In genomic region chr3:81301230-81301629, GRCh38 we compare ENCODE assay signal across 17 cellular contexts.
DNase-seq lines count a peak whose midpoint lies in the region; ATAC-seq, FAIRE-seq and TF ChIP-seq lines count a peak whose summit lies in the region.
"Had no signal": no experiment of that assay in that cellular context is flagged by ENCODE, and none has a peak within 500 bp of the region (broad histone marks: within the 10 kb centered on the region; RNA-seq: fewer than 3 reads in every experiment).

No MANE protein-coding gene starts in this region.

- peak overlapping the region; percentile 87 for H2BK12ac ChIP-seq in trophoblast cell (ENCODE audit: low read length)

- H3K27me3 ChIP-seq in HepG2 (ENCODE audit: control insufficient read depth in 1 of 2, insufficient read depth in 2 of 2, low read length in 2 of 2) (peaks cover 0 to 9% of the 10 kb centered on the region in 2 experiments; a peak in 1 of 5 replicates), right lobe of liver (no peaks in the 10 kb centered on the region), trophoblast cell (ENCODE audit: insufficient read depth, low read length) (no peaks in the 10 kb centered on the region)
- H3K27me3 ChIP-seq: BLaER1 had no signal

- H3K23ac ChIP-seq in trophoblast cell (ENCODE audit: low read length), result no peak overlapping the region

- TF ChIP-seq CTCF in HepG2 (CRISPR knock-in tag; IDR thresholded peaks at IDR 0.05) (no peak), right lobe of liver (IDR thresholded peaks at IDR 0.05) (no peak)

- no peak for TF ChIP-seq RAD21 in HepG2 (CRISPR knock-in tag; IDR thresholded peaks at IDR 0.05)

- H4K12ac ChIP-seq in trophoblast cell (ENCODE audit: low read depth, low read length), result no peak overlapping the region

- H3K4me1 ChIP-seq in HepG2 (ENCODE audit: insufficient read depth, low read length), result peaks cover 28% of the 10 kb centered on the region
- no peaks in the 10 kb centered on the region for H3K4me1 ChIP-seq in right lobe of liver
- H3K4me1 ChIP-seq in trophoblast cell (ENCODE audit: control insufficient read depth in 1 of 2, insufficient read depth in 2 of 2, low read length in 2 of 2), result peaks cover 4 to 10% of the 10 kb centered on the region in 2 experiments
- H3K4me1 ChIP-seq: A549, BLaER1 had no signal

- intact Hi-C loops in HepG2 (cut with micrococcal nuclease; ENCODE audit: unreplicated experiment), result loop anchor here (2.0 kb wide), 1 partner anchor 82 kb away; no protein-coding TSS in a partner anchor
- intact Hi-C loops in right lobe of liver (cut with DNase I), result no loop called here

- no peaks in the 10 kb centered on the region for H3K9me3 ChIP-seq in HepG2 (ENCODE audit: low read length)
- H3K9me3 ChIP-seq in right lobe of liver, result no peaks in the 10 kb centered on the region
- no peaks in the 10 kb centered on the region for H3K9me3 ChIP-seq in trophoblast cell (ENCODE audit: insufficient read depth, low read depth, low read length)
- H3K9me3 ChIP-seq: A549, BLaER1 had no signal

- no peak for FAIRE-seq in HepG2 (lab: Jason Lieb, UNC)
- FAIRE-seq: A549 had no signal

- no peaks in the 10 kb centered on the region for H4K20me1 ChIP-seq in HepG2 (ENCODE audit: insufficient read depth, low read length)
- H4K20me1 ChIP-seq: BLaER1 had no signal

- H3K79me2 ChIP-seq in HepG2 (ENCODE audit: insufficient read depth, low read length) (no peaks in the 10 kb centered on the region), trophoblast cell (ENCODE audit: control insufficient read depth, insufficient read depth, low read length, poor library complexity) (no peaks in the 10 kb centered on the region)

- H3K79me1 ChIP-seq in trophoblast cell (ENCODE audit: low read length), result peaks cover 5% of the 10 kb centered on the region

- H2AFZ ChIP-seq in HepG2 (ENCODE audit: low read length) (no peak overlapping the region), trophoblast cell (ENCODE audit: insufficient read depth, low read length, poor library complexity) (no peak overlapping the region)

- CTCF ChIA-PET in HepG2 (lab: Yijun Ruan, JAX; ENCODE audit: low intra/inter-chr PET ratio, low total read pairs), result interaction anchor here (1.7 to 2.0 kb wide), 2 partner anchors 38 to 189 kb away, joined by 3 to 5 read pairs; no protein-coding TSS in a partner anchor

- TF ChIP-seq POLR2A in HepG2 (IDR thresholded peaks at IDR 0.05; ENCODE audit: insufficient read depth in 1 of 2, low read depth in 2 of 2, low read length in 2 of 2) (no peak), right lobe of liver (IDR thresholded peaks at IDR 0.05) (no peak)

- no peak overlapping the region for H3K4ac ChIP-seq in trophoblast cell (ENCODE audit: low read depth, low read length)

- no peak overlapping the region for H4K91ac ChIP-seq in trophoblast cell (ENCODE audit: low read depth, low read length)

- no peak overlapping the region for H3K18ac ChIP-seq in trophoblast cell (ENCODE audit: low read length)

- DNase-seq in HepG2 (ENCODE audit: low spot score) (no peak), right lobe of liver (no peak), SK-N-DZ (ENCODE audit: low spot score) (peak; percentile 49), trophoblast cell (no peak), foreskin melanocyte (no peak), activated gamma-delta T cell (lab: John Stamatoyannopoulos, UW) (no peak), H4 (ENCODE audit: low spot score) (no peak)
- DNase-seq: CD4-positive, alpha-beta memory T cell; CD8-positive, alpha-beta memory T cell; DMS 273 treated with DMSO at 0.1 percent for 48 hours; DMS153; DMS79 had no signal

- POLR2A ChIA-PET in HepG2 (lab: Yijun Ruan, JAX), result interaction anchor here (1.1 to 2.2 kb wide), 3 partner anchors 39 to 460 kb away, joined by 3 to 18 read pairs (median 3); partner anchors contain the start of gene GBE1

- H3K27ac ChIP-seq in HepG2 (ENCODE audit: extremely low read length, insufficient read depth, low read length) (no peak overlapping the region), right lobe of liver (no peak overlapping the region), trophoblast cell (ENCODE audit: low read depth, low read length) (no peak overlapping the region)
- H3K27ac ChIP-seq: 22Rv1, A549, BLaER1 had no signal

- ATAC-seq in HepG2 (peak; percentile 40), right lobe of liver (no peak), SK-N-SH treated with all-trans-retinoic acid at 6 μM for 48 hours (peak; percentile 62; the same call in 1 of the 3 replicates)

- H3K9ac ChIP-seq in HepG2 (ENCODE audit: insufficient read depth, low read depth, low read length) (no peak overlapping the region), trophoblast cell (ENCODE audit: low read length) (no peak overlapping the region)
- H3K9ac ChIP-seq: BLaER1 had no signal

- no peak overlapping the region for H2AK5ac ChIP-seq in trophoblast cell (ENCODE audit: low read length)

- in situ Hi-C loops in HepG2 (cut with HindIII; ENCODE audit: extremely low pct_ligation_motif_present, low pct_unique_long_range_greater_than_20kb), result no loop called here

- H4K8ac ChIP-seq in trophoblast cell (ENCODE audit: low read depth, low read length), result no peak overlapping the region

- H3K4me2 ChIP-seq in HepG2 (ENCODE audit: low read depth, low read length), result peak overlapping the region; percentile 59; the same call in 1 of the 2 replicates
- H3K4me2 ChIP-seq in trophoblast cell (ENCODE audit: low read length), result no peak overlapping the region
- H3K4me2 ChIP-seq: BLaER1 had no signal

- no peak overlapping the region for H2BK120ac ChIP-seq in trophoblast cell (ENCODE audit: insufficient read depth, low read length, poor library complexity)

- BruUV-seq in HepG2 (replicated peaks; lab: Mats Ljungman, UMichigan), result no TSS peak

- H2BK5ac ChIP-seq in trophoblast cell (ENCODE audit: low read depth, low read length, poor library complexity), result no peak overlapping the region

- 50% methylated on average over 1 of the region's 1 CpG for whole genome bisulfite sequencing in HepG2 (ENCODE audit: low lambda C conversion rate)
- WGBS in right lobe of liver (ENCODE audit: insufficient coverage, low coverage, low lambda C conversion rate, missing lambda C conversion rate), result 50% methylated on average over 1 of the region's 1 CpG
- no CpG with 5 or more reads among the region's 1 CpG for WGBS in trophoblast cell (ENCODE audit: extremely low coverage, insufficient coverage, insufficient read length)

- no peak for TF ChIP-seq EP300 in HepG2 (IDR thresholded peaks at IDR 0.05; ENCODE audit: low read depth in 2 of 2, low read length in 2 of 2)
- no peak for TF ChIP-seq EP300 in HepG2 (CRISPR knock-in tag; IDR thresholded peaks at IDR 0.05; ENCODE audit: borderline replicate concordance)

- no peak overlapping the region for H3K14ac ChIP-seq in trophoblast cell (ENCODE audit: low read length)

- H3K4me3 ChIP-seq in HepG2 (replicated peaks in 1 of 3; ENCODE audit: insufficient read depth in 1 of 3, low read depth in 2 of 3, low read length in 3 of 3) (no peak overlapping the region; a peak in 1 of 6 replicates), right lobe of liver (no peak overlapping the region), trophoblast cell (ENCODE audit: low read depth, low read length) (no peak overlapping the region)
- H3K4me3 ChIP-seq: A549, BLaER1, GM12878 had no signal

- H3K36me3 ChIP-seq in HepG2 (replicated peaks in 1 of 2; ENCODE audit: control insufficient read depth in 1 of 2, insufficient read depth in 2 of 2, low read length in 2 of 2) (no peaks in the 10 kb centered on the region), right lobe of liver (no peaks in the 10 kb centered on the region), trophoblast cell (ENCODE audit: control insufficient read depth in 1 of 2, insufficient read depth in 2 of 2, low read length in 2 of 2) (no peaks in the 10 kb centered on the region)
- H3K36me3 ChIP-seq: BLaER1 had no signal

TF ChIP-seq in HepG2, 621 proteins besides CTCF, POLR2A, EP300 and RAD21 (continues in another document):
- TF ChIP-seq ZBTB34 (CRISPR knock-in tag; IDR thresholded peaks at IDR 0.05), result no peak

TF ChIP-seq in SK-N-SH treated with all-trans-retinoic acid at 6 μM for 48 hours, 23 proteins besides CTCF, POLR2A, EP300 and RAD21 (continues in another document):
- no peak for TF ChIP-seq RARB (CRISPR knock-in tag; IDR thresholded peaks at IDR 0.05)
- peak; percentile 34; the same call in 1 of the 2 replicates for TF ChIP-seq TSHZ2 (CRISPR knock-in tag; IDR thresholded peaks at IDR 0.05)
- TF ChIP-seq SNAI2 (CRISPR knock-in tag; IDR thresholded peaks at IDR 0.05), result no peak
- TF ChIP-seq PPARA (CRISPR knock-in tag; IDR thresholded peaks at IDR 0.05; ENCODE audit: borderline replicate concordance), result no peak
- TF ChIP-seq ESRRG (CRISPR knock-in tag; IDR thresholded peaks at IDR 0.05), result no peak
- no peak for TF ChIP-seq ZC3H10 (CRISPR knock-in tag; IDR thresholded peaks at IDR 0.05)
- TF ChIP-seq ZFP3 (CRISPR knock-in tag; IDR thresholded peaks at IDR 0.05), result no peak
- peak; percentile 18; the same call in 1 of the 2 replicates for TF ChIP-seq ZNF8 (CRISPR knock-in tag; IDR thresholded peaks at IDR 0.05)
- peak; percentile 92 for TF ChIP-seq TCF4 (CRISPR knock-in tag; IDR thresholded peaks at IDR 0.05; ENCODE audit: borderline replicate concordance)
- no peak for TF ChIP-seq CSDC2 (CRISPR knock-in tag; IDR thresholded peaks at IDR 0.05)
- no peak for TF ChIP-seq GLIS3 (CRISPR knock-in tag; IDR thresholded peaks at IDR 0.05)
- TF ChIP-seq OSR1 (CRISPR knock-in tag; IDR thresholded peaks at IDR 0.05), result no peak
- TF ChIP-seq ZFP30 (CRISPR knock-in tag; IDR thresholded peaks at IDR 0.05), result no peak
- TF ChIP-seq ZNF70 (CRISPR knock-in tag; IDR thresholded peaks at IDR 0.05), result no peak

Comparison
In these comparisons a context has a peak if more than half of its experiments do, and no peak if none do; other contexts are left out.
1. ATAC-seq: peak in HepG2 (single experiment) and SK-N-SH treated with all-trans-retinoic acid at 6 μM for 48 hours (single experiment); none in right lobe of liver (0 of 4).